Comparison of ENCODE assay signal across 9 cellular contexts in genomic region chr5:1204693-1205242, GRCh38.
DNase-seq lines count a peak whose midpoint lies in the region; ATAC-seq and TF ChIP-seq lines count a peak whose summit lies in the region.
"Had no signal": no experiment of that assay in that cellular context is flagged by ENCODE, and none has a peak within 500 bp of the region (broad histone marks: within the 10 kb centered on the region; RNA-seq: fewer than 3 reads in every experiment).

No MANE protein-coding gene starts in this region.

- no peak for ATAC-seq in GM21526 (IDR thresholded peaks at IDR 0.05; ENCODE audit: low FRiP score, unreplicated experiment)

- H3K36me3 ChIP-seq in brain microvascular endothelial cell (replicated peaks), result no peaks in the 10 kb centered on the region

- H3K4me3 ChIP-seq in brain microvascular endothelial cell (ENCODE audit: low read depth, low read length), result no peak overlapping the region
- H3K4me3 ChIP-seq: SK-N-MC had no signal

- no peaks in the 10 kb centered on the region for H3K9me3 Mint-ChIP-seq in nephron progenitor cell

- no peak overlapping the region for H3K4me3 Mint-ChIP-seq in nephron progenitor cell

- TF ChIP-seq CTCF in brain microvascular endothelial cell (IDR thresholded peaks at IDR 0.05; ENCODE audit: low read depth, low read length, missing control alignments) (peak; percentile 50), nephron progenitor cell (IDR thresholded peaks at IDR 0.05) (peak; percentile 38)

- H3K27ac Mint-ChIP-seq in nephron progenitor cell, result no peak overlapping the region

- CTCF ChIA-PET in HEK293T (lab: Yijun Ruan, JAX), result interaction anchor here (0.8 to 1.1 kb wide), 3 partner anchors 23 to 318 kb away, joined by 3 to 4 read pairs (median 3); no protein-coding TSS in a partner anchor

- POLR2A ChIA-PET in HEK293T (lab: Yijun Ruan, JAX), result no interaction called here

- DNase-seq in ELF-1 (ENCODE audit: low read depth, low spot score) (peak; percentile 66), NCI-H1694 treated with DMSO at 0.1 percent for 48 hours (lab: John Stamatoyannopoulos, UW) (peak; percentile 50), brain microvascular endothelial cell (peak; percentile 12), nephron progenitor cell (peak; percentile 52), HEK293T (ENCODE audit: extremely low spot score) (no peak)
- no peak for DNase-seq in stimulated activated naive CD4-positive, alpha-beta T cell treated with Interleukin-2 at 50 U/mL for 16 hours (lab: John Stamatoyannopoulos, UW)
- DNase-seq in activated naive CD4-positive, alpha-beta T cell treated with Interleukin-2 at 50 U/mL for 16 hours, result no peak

- H3K27me3 Mint-ChIP-seq in nephron progenitor cell (ENCODE audit: low read depth, poor library complexity), result peaks cover 24% of the 10 kb centered on the region

- H3K27ac ChIP-seq in brain microvascular endothelial cell, result no peak overlapping the region
- H3K27ac ChIP-seq: SK-N-MC had no signal

- peaks cover 37% of the 10 kb centered on the region for H3K4me1 Mint-ChIP-seq in nephron progenitor cell

- H3K27me3 ChIP-seq in brain microvascular endothelial cell (replicated peaks), result peaks cover 30% of the 10 kb centered on the region

- in situ Hi-C loops in brain microvascular endothelial cell (cut with HindIII; ENCODE audit: low pct_ligation_motif_present, low sequenced_read_pairs), result loop anchor here (25.0 kb wide), 1 partner anchor 108 kb away; no protein-coding TSS in a partner anchor

- H3K36me3 Mint-ChIP-seq in nephron progenitor cell (ENCODE audit: low read depth), result no peaks in the 10 kb centered on the region

TF ChIP-seq in HEK293T, 16 proteins besides CTCF, POLR2A, EP300 and RAD21:
- TF ChIP-seq ARNT (IDR thresholded peaks at IDR 0.05) (no peak), ZNF384 (IDR thresholded peaks at IDR 0.05) (no peak), L3MBTL2 (conservative IDR thresholded peaks at IDR 0.05) (no peak), PKNOX1 (IDR thresholded peaks at IDR 0.05) (no peak), FOXM1 (IDR thresholded peaks at IDR 0.05; ENCODE audit: borderline replicate concordance) (no peak), FOXA1 (IDR thresholded peaks at IDR 0.05) (no peak), HDGF (IDR thresholded peaks at IDR 0.05; ENCODE audit: borderline replicate concordance) (no peak)

Comparison
In these comparisons a context has a peak if more than half of its experiments do, and no peak if none do; other contexts are left out.
1. DNase-seq: peak in ELF-1 (single experiment), NCI-H1694 treated with DMSO at 0.1 percent for 48 hours (single experiment), brain microvascular endothelial cell (single experiment) and nephron progenitor cell (single experiment); none in stimulated activated naive CD4-positive, alpha-beta T cell treated with Interleukin-2 at 50 U/mL for 16 hours (single experiment), activated naive CD4-positive, alpha-beta T cell treated with Interleukin-2 at 50 U/mL for 16 hours (single experiment) and HEK293T (single experiment).